ENCODE assay signal across 16 cellular contexts in genomic region chr6:56860466-56860865, GRCh38.
DNase-seq lines count a peak whose midpoint lies in the region; ATAC-seq lines count a peak whose summit lies in the region.
"Had no signal": no experiment of that assay in that cellular context is flagged by ENCODE, and none has a peak within 500 bp of the region (broad histone marks: within the 10 kb centered on the region; RNA-seq: fewer than 3 reads in every experiment).

No MANE protein-coding gene starts in this region.

- no peak overlapping the region for H3K9ac ChIP-seq in mucosa of rectum (ENCODE audit: low read depth in 1 of 2, low read length in 2 of 2)

- H3K27ac ChIP-seq in mucosa of rectum (ENCODE audit: low read depth in 2 of 2, low read length in 2 of 2), result peak overlapping the region; percentile 26 to 30
- H3K27ac ChIP-seq: adrenal gland had no signal

- no peaks in the 10 kb centered on the region for H3K27me3 ChIP-seq in mucosa of rectum (ENCODE audit: control insufficient read depth in 2 of 2, insufficient read depth in 2 of 2, low read length in 2 of 2)
- H3K27me3 ChIP-seq: adrenal gland had no signal

- H3K4me1 ChIP-seq in mucosa of rectum (ENCODE audit: control insufficient read depth in 2 of 2, insufficient read depth in 2 of 2, low read length in 2 of 2), result peaks cover 23 to 42% of the 10 kb centered on the region in 2 donors

- DNase-seq in EH (ENCODE audit: low read depth) (peak; percentile 59), NCI-H69 (lab: John Stamatoyannopoulos, UW) (peak; percentile 79), dermis blood vessel endothelial cell (peak; percentile 54), globus pallidus (ENCODE audit: low spot score) (no peak), COR-L47 (lab: John Stamatoyannopoulos, UW) (no peak), left lobe of liver (ENCODE audit: low spot score) (no peak)
- DNase-seq in stimulated activated CD4-positive, alpha-beta T cell treated with anti-CD3 and anti-CD28 coated beads, Interleukin-2, amount 100 ng/mL, for 48 hours, result no peak
- DNase-seq: activated CD4-positive, alpha-beta T cell treated with anti-CD3 and anti-CD28 coated beads for 4 hours; adrenal gland; C1 segment of cervical spinal cord; MV-4-11; NCI-H2227 treated with DMSO at 0.1 percent for 48 hours; retina; stimulated activated CD4-positive, alpha-beta T cell treated with anti-CD3 and anti-CD28 coated beads, Interleukin-2, amount 100 ng/mL, for 24 hours; trophoblast cell had no signal

- no peaks in the 10 kb centered on the region for H3K9me3 ChIP-seq in mucosa of rectum (ENCODE audit: control insufficient read depth in 2 of 2, low read length in 2 of 2)
- H3K9me3 ChIP-seq: adrenal gland had no signal

- no peaks in the 10 kb centered on the region for H3K36me3 ChIP-seq in mucosa of rectum (ENCODE audit: control insufficient read depth in 2 of 2, insufficient read depth in 2 of 2, low read length in 2 of 2)
- H3K36me3 ChIP-seq: adrenal gland had no signal

- H3K4me3 ChIP-seq in mucosa of rectum (ENCODE audit: low read length in 2 of 2), result no peak overlapping the region
- H3K4me3 ChIP-seq: adrenal gland had no signal

- no peak for ATAC-seq in left lobe of liver

Comparison
In these comparisons a context has a peak if more than half of its experiments do, and no peak if none do; other contexts are left out.
1. DNase-seq: peak in EH (single experiment), NCI-H69 (single experiment) and dermis blood vessel endothelial cell (single experiment); none in globus pallidus (single experiment), stimulated activated CD4-positive, alpha-beta T cell treated with anti-CD3 and anti-CD28 coated beads, Interleukin-2, amount 100 ng/mL, for 48 hours (0 of 2), COR-L47 (single experiment) and left lobe of liver (single experiment).